ENCODE assay signal across 8 cellular contexts in the genomic region with DNA sequence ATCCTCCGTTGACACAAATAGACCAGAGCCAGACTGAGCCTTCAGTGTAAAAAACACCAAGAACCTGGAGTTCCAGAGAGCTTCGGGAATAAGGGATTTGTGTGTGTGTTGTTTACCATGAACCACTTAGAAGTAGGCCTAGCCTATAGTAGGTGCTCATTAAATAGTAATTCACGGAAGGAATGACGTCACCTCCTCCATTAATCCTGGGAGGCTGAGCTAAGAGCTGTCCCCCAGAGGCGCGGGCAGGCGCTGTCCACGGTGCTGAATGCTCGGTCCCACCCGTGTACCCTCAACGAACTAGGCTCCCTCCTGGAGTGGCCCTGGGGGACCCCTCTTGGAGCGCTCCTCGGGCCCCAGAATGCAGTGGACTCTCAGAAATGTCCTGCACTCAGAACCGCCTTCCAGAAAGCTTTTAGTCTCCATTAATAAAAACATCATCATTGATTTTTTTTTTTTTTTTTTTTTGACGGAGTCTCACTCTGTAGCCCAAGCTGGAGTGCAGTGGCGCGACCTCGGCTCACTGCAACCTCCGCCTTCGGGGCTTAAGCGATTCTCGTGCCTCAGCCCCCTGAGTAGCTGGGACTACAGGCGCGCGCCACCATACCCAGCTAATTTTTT. TPM values are rescaled to one million over a fixed set of nuclear protein-coding genes. Genes with fewer than 3 reads are reported as not detected.
DNase-seq lines count a peak whose midpoint lies in the region.

No MANE protein-coding gene starts in this region.

- no peak overlapping the region for H3K4me3 Mint-ChIP-seq in activated T-cell treated with anti-CD3 and anti-CD28 coated beads, Interleukin-2, amount 50 U/mL, for 24 hours

- no peak overlapping the region for H3K27ac Mint-ChIP-seq in activated T-cell treated with anti-CD3 and anti-CD28 coated beads, Interleukin-2, amount 50 U/mL, for 24 hours

- H3K9me3 Mint-ChIP-seq in activated T-cell treated with anti-CD3 and anti-CD28 coated beads, Interleukin-2, amount 50 U/mL, for 24 hours, result no peaks in the 10 kb centered on the region

- H3K36me3 Mint-ChIP-seq in activated T-cell treated with anti-CD3 and anti-CD28 coated beads, Interleukin-2, amount 50 U/mL, for 24 hours (ENCODE audit: low read depth), result no peaks in the 10 kb centered on the region

- H3K4me1 Mint-ChIP-seq in activated T-cell treated with anti-CD3 and anti-CD28 coated beads, Interleukin-2, amount 50 U/mL, for 24 hours (ENCODE audit: low read depth), result peaks cover 9% of the 10 kb centered on the region

- peaks cover 90% of the 10 kb centered on the region for H3K27me3 Mint-ChIP-seq in activated T-cell treated with anti-CD3 and anti-CD28 coated beads, Interleukin-2, amount 50 U/mL, for 24 hours

- no peak overlapping the region for H3K4me3 ChIP-seq in Jurkat, Clone E6-1 (ENCODE audit: low read length)

- peak; percentile 64 for DNase-seq in AG08395 (ENCODE audit: low spot score)
- DNase-seq in Jurkat, Clone E6-1 (ENCODE audit: low read depth, low spot score), result peak; percentile 48
- peak; percentile 50 for DNase-seq in activated T-cell treated with anti-CD3 and anti-CD28 coated beads, Interleukin-2, amount 50 U/mL, for 24 hours
- peak; percentile 78 for DNase-seq in iPS-NIHi7 (ENCODE audit: extremely low spot score)
- DNase-seq in central memory CD4-positive, alpha-beta T cell, result no peak
- DNase-seq in NCI-H146 (lab: John Stamatoyannopoulos, UW), result no peak
- no peak for DNase-seq in NCI-H510A (lab: John Stamatoyannopoulos, UW)
- DNase-seq in GM19240 (ENCODE audit: insufficient read length, low spot score), result no peak

RNA-seq across cellular contexts. Expression of gene UNC13A, which starts 6.5 kb away (rescaled TPM):
- polyA plus RNA-seq in Jurkat, Clone E6-1 (2012; ENCODE audit: insufficient read depth, insufficient read length), result not detected

RNA-seq across cellular contexts. Expression of gene MAP1S, which starts 37.7 kb away (rescaled TPM):
- polyA plus RNA-seq in Jurkat, Clone E6-1 (2012; ENCODE audit: insufficient read depth, insufficient read length), result 47.2 TPM

Comparison
In these comparisons a context has a peak if more than half of its experiments do, and no peak if none do; other contexts are left out.
1. DNase-seq: peak in AG08395 (single experiment), Jurkat, Clone E6-1 (single experiment), activated T-cell treated with anti-CD3 and anti-CD28 coated beads, Interleukin-2, amount 50 U/mL, for 24 hours (single experiment) and iPS-NIHi7 (single experiment); none in central memory CD4-positive, alpha-beta T cell (single experiment), NCI-H146 (single experiment), NCI-H510A (single experiment) and GM19240 (single experiment).